Comparison of ENCODE assay signal across 11 cellular contexts in the genomic region with DNA sequence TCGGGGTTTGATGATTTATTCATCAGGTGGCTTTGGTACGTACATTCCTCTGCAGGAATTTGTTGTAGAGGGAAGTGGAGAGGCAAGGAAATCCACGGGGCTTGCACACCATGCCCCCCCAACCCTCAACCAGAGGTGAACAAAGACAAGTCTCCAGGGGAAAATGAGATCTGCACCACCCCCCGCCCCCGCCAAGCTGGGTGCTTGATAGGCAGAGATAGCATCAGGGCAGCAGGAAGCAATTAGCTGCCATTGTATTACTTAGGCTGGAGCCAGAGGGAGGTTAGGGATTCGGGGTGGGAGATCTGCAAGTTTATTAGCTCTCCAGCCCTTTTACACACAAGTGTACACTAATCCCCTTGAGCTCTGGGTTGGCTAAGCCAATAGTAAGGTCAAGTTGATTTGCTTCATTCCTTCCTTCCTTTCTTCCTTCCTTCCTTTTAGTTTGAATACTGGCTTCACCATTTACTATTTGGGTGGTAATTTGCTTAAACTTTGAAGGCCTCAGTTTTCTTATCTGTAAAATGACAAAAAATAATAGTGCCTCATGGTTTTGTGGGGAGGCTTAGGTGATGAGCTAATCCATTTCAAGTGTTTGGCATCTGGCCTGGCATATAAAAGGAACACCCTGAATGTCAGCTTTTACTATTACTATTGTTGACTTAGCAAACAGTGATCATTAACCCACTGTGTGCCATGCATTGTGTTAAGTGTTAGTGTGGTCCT. TPM values are rescaled to one million over a fixed set of nuclear protein-coding genes. Genes with fewer than 3 reads are reported as not detected.
DNase-seq lines count a peak whose midpoint lies in the region; ATAC-seq and TF ChIP-seq lines count a peak whose summit lies in the region.
"Had no signal": no experiment of that assay in that cellular context is flagged by ENCODE, and none has a peak within 500 bp of the region (broad histone marks: within the 10 kb centered on the region; RNA-seq: fewer than 3 reads in every experiment).

No MANE protein-coding gene starts in this region.

- H3K4me1 Mint-ChIP-seq in mesothelial cell of epicardium = peaks cover 31% of the 10 kb centered on the region
- H3K4me1 Mint-ChIP-seq in activated CD8-positive, alpha-beta T cell treated with anti-CD3 and anti-CD28 coated beads, Interleukin-2, amount 10 ng/mL, durations not matched to agents 7 days and 5 days (ENCODE audit: low read depth) = peaks cover 9% of the 10 kb centered on the region

- POLR2A ChIA-PET in activated CD8-positive, alpha-beta T cell treated with anti-CD3 and anti-CD28 coated beads, Interleukin-2, amount 10 ng/mL, durations not matched to agents 7 days and 5 days (lab: Charles Lee) = no interaction called here

- H3K9me3 ChIP-seq in ascending aorta = no peaks in the 10 kb centered on the region

- H3K4me3 ChIP-seq in ascending aorta = no peak overlapping the region
- H3K4me3 ChIP-seq: skin epidermis had no signal

- CTCF ChIA-PET in activated CD8-positive, alpha-beta T cell treated with anti-CD3 and anti-CD28 coated beads, Interleukin-2, amount 10 ng/mL, durations not matched to agents 7 days and 5 days (lab: Charles Lee) = no interaction called here

- no peaks in the 10 kb centered on the region for H3K36me3 ChIP-seq in ascending aorta

- peak overlapping the region; percentile 76 for H3K27ac Mint-ChIP-seq in mesothelial cell of epicardium
- no peak overlapping the region for H3K27ac Mint-ChIP-seq in activated CD8-positive, alpha-beta T cell treated with anti-CD3 and anti-CD28 coated beads, Interleukin-2, amount 10 ng/mL, durations not matched to agents 7 days and 5 days
- H3K27ac Mint-ChIP-seq: activated T-helper 17 cell treated with anti-CD3 and anti-CD28 coated beads, Interleukin-2, amount 50 U/mL, for 72 hours had no signal

- no peaks in the 10 kb centered on the region for H3K36me3 Mint-ChIP-seq in mesothelial cell of epicardium
- no peaks in the 10 kb centered on the region for H3K36me3 Mint-ChIP-seq in activated CD8-positive, alpha-beta T cell treated with anti-CD3 and anti-CD28 coated beads, Interleukin-2, amount 10 ng/mL, durations not matched to agents 7 days and 5 days (ENCODE audit: low read depth)

- H3K4me3 Mint-ChIP-seq in mesothelial cell of epicardium = peak overlapping the region; percentile 31
- H3K4me3 Mint-ChIP-seq in activated CD8-positive, alpha-beta T cell treated with anti-CD3 and anti-CD28 coated beads, Interleukin-2, amount 10 ng/mL, durations not matched to agents 7 days and 5 days = no peak overlapping the region
- H3K4me3 Mint-ChIP-seq: activated T-helper 17 cell treated with anti-CD3 and anti-CD28 coated beads, Interleukin-2, amount 50 U/mL, for 72 hours had no signal

- no peaks in the 10 kb centered on the region for H3K27me3 ChIP-seq in ascending aorta

- intact Hi-C loops in ascending aorta (cut with DNase I) = no loop called here

- peaks cover 6 to 13% of the 10 kb centered on the region in 2 donors for H3K4me1 ChIP-seq in ascending aorta

- H3K27me3 Mint-ChIP-seq in mesothelial cell of epicardium (ENCODE audit: low read depth) = no peaks in the 10 kb centered on the region
- H3K27me3 Mint-ChIP-seq in activated CD8-positive, alpha-beta T cell treated with anti-CD3 and anti-CD28 coated beads, Interleukin-2, amount 10 ng/mL, durations not matched to agents 7 days and 5 days (ENCODE audit: low read depth) = no peaks in the 10 kb centered on the region
- H3K27me3 Mint-ChIP-seq: activated T-helper 17 cell treated with anti-CD3 and anti-CD28 coated beads, Interleukin-2, amount 50 U/mL, for 72 hours had no signal

- TF ChIP-seq CTCF in ascending aorta (IDR thresholded peaks at IDR 0.05) (no peak), mesothelial cell of epicardium (IDR thresholded peaks at IDR 0.05; ENCODE audit: unreplicated experiment) (no peak)

- ATAC-seq in activated CD8-positive, alpha-beta T cell treated with anti-CD3 and anti-CD28 coated beads, Interleukin-2, amount 10 ng/mL, durations not matched to agents 7 days and 5 days = no peak
- ATAC-seq in HG03108 (IDR thresholded peaks at IDR 0.05; ENCODE audit: unreplicated experiment) (no peak), HG02852 (IDR thresholded peaks at IDR 0.05; ENCODE audit: unreplicated experiment) (no peak), GM21515 (IDR thresholded peaks at IDR 0.05; ENCODE audit: unreplicated experiment) (no peak)
- ATAC-seq: activated T-helper 17 cell treated with anti-CD3 and anti-CD28 coated beads, Interleukin-2, amount 50 U/mL, for 72 hours had no signal

- DNase-seq in DMS53 treated with DMSO at 0.1 percent for 48 hours (lab: John Stamatoyannopoulos, UW; ENCODE audit: unreplicated experiment) (peak; percentile 88), NCI-H2029 (lab: John Stamatoyannopoulos, UW) (peak; percentile 92), ascending aorta (ENCODE audit: low spot score in 2 of 2) (no peak), mesothelial cell of epicardium (ENCODE audit: low spot score in 2 of 2, unreplicated experiment in 2 of 2) (no peak)
- no peak for DNase-seq in activated CD8-positive, alpha-beta T cell treated with anti-CD3 and anti-CD28 coated beads, Interleukin-2, amount 10 ng/mL, durations not matched to agents 7 days and 5 days
- DNase-seq: Kasumi-1 had no signal

- H3K9me3 Mint-ChIP-seq in mesothelial cell of epicardium = no peaks in the 10 kb centered on the region
- H3K9me3 Mint-ChIP-seq in activated CD8-positive, alpha-beta T cell treated with anti-CD3 and anti-CD28 coated beads, Interleukin-2, amount 10 ng/mL, durations not matched to agents 7 days and 5 days (ENCODE audit: insufficient read depth) = no peaks in the 10 kb centered on the region
- H3K9me3 Mint-ChIP-seq: activated T-helper 17 cell treated with anti-CD3 and anti-CD28 coated beads, Interleukin-2, amount 50 U/mL, for 72 hours had no signal

- peak overlapping the region; percentile 13 to 41 for H3K27ac ChIP-seq in ascending aorta
- H3K27ac ChIP-seq: skin epidermis had no signal

RNA-seq across cellular contexts. Expression of a gene that starts 34.1 kb away (rescaled TPM):
- total RNA-seq in ascending aorta = 111 TPM
- total RNA-seq in mesothelial cell of epicardium = 21.3 to 21.5 TPM (median 21.4 TPM) in 3 replicates
- 1 to 10 TPM in 1 of 2 experiments, under 1 TPM in 1; 0.79 to 1.5 TPM for total RNA-seq in activated CD8-positive, alpha-beta T cell treated with anti-CD3 and anti-CD28 coated beads, Interleukin-2, amount 10 ng/mL, durations not matched to agents 7 days and 5 days

Comparison
In these comparisons a context has a peak if more than half of its experiments do, and no peak if none do; other contexts are left out.
1. DNase-seq: peak in DMS53 treated with DMSO at 0.1 percent for 48 hours (single experiment) and NCI-H2029 (single experiment); none in ascending aorta (0 of 2), mesothelial cell of epicardium (0 of 2) and activated CD8-positive, alpha-beta T cell treated with anti-CD3 and anti-CD28 coated beads, Interleukin-2, amount 10 ng/mL, durations not matched to agents 7 days and 5 days (single experiment).